ENCODE assay signal across 25 cellular contexts in the genomic region with DNA sequence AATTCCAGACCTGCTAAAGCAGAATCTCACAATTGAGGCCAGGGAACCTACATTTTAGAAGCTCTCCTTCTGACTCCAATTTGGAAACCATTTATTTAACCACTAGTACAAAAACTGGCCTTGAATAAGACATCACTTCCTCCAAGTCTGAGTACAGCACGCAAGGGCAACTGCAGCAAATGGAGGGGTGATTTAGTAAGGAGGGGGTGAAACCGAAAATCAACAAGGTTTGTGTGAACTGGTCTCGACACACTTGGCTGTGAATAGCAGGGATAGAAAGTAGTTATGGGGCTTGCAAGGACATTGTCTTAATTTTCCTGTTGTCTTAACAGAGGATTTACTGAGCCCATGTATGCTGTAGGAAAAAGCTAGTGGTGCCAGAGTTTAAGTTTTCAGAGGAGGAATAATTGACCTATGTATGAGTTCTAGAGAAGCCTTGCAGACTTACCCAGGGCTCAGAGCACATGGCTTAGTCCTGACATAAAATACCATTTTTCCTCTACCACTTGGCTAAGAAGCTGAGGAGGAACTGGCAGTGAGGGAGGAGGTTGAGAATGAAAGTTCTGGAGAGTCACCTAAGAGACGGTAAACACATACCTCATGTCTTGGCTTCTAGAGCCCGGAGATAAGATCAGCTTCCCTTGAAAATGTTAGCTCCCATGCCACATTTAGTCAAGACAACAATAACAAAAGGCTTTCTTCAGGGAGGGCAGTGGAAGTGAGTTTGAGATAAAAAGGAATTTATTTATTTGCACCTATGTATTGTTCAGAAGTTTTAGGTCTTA.
A peak's percentile ranks its signal among the peaks of the same experiment; 100 is the strongest.
DNase-seq lines count a peak whose midpoint lies in the region; ATAC-seq and TF ChIP-seq lines count a peak whose summit lies in the region.
"Had no signal": no experiment of that assay in that cellular context is flagged by ENCODE, and none has a peak within 500 bp of the region (broad histone marks: within the 10 kb centered on the region; RNA-seq: fewer than 3 reads in every experiment).

No MANE protein-coding gene starts in this region.

- no peaks in the 10 kb centered on the region for H4K20me1 ChIP-seq in KMS-11 (ENCODE audit: insufficient read depth)

- ATAC-seq in lung (ENCODE audit: insufficient read depth, low FRiP score) = peak; percentile 27
- ATAC-seq: activated T-cell treated with anti-CD3 and anti-CD28 coated beads, Interleukin-2, amount 50 U/mL, for 4 hours; natural killer cell treated with Interleukin-12 subunit alpha and Interleukin-12 subunit beta and Interleukin-15 and Interleukin-18, amount 100 ng/mL, for 72 hours; sciatic nerve had no signal

- H3K9me3 ChIP-seq in lung (ENCODE audit: control insufficient read depth in 2 of 2, insufficient read depth in 1 of 2, low read length in 1 of 2) (no peaks in the 10 kb centered on the region), sigmoid colon (no peaks in the 10 kb centered on the region)
- H3K9me3 ChIP-seq: MG63 had no signal

- intact Hi-C loops in sigmoid colon (cut with DNase I) = no loop called here

- no peak for TF ChIP-seq CTCF in C4-2B (conservative IDR thresholded peaks at IDR 0.05)
- no peak for TF ChIP-seq CTCF in KMS-11 (conservative IDR thresholded peaks at IDR 0.05; ENCODE audit: low read depth, low read length)
- no peak for TF ChIP-seq CTCF in cardiac fibroblast (IDR thresholded peaks at IDR 0.05; ENCODE audit: low read depth, low read length)
- no peak for TF ChIP-seq CTCF in lung (IDR thresholded peaks at IDR 0.05; ENCODE audit: control extremely low read depth, extremely low read depth)
- no peak for TF ChIP-seq CTCF in sigmoid colon (IDR thresholded peaks at IDR 0.05)

- no peak overlapping the region for H2AFZ ChIP-seq in KMS-11 (ENCODE audit: low read depth)

- TF ChIP-seq POLR2A in sigmoid colon (IDR thresholded peaks at IDR 0.05) = no peak

- no peak overlapping the region for H3K4me2 ChIP-seq in KMS-11

- DNase-seq in cardiac fibroblast (ENCODE audit: low read depth in 2 of 2) (peak; percentile 6 to 36), lung (ENCODE audit: low spot score) (no peak), sigmoid colon (no peak), cerebellum (ENCODE audit: low spot score) (no peak), AG20443 (ENCODE audit: low spot score) (no peak)
- DNase-seq in NK-92 treated with Interleukin-12 subunit alpha and Interleukin-12 subunit beta, amount 100 ng/mL, for 24 hours (lab: John Stamatoyannopoulos, UW) = no peak
- DNase-seq: ACHN; activated CD4-positive, CD25-positive, alpha-beta regulatory T cell treated with anti-CD3 and anti-CD28 coated beads, Interleukin-2, amount 50 U/mL, for 72 hours; activated CD8-positive, alpha-beta memory T cell treated with anti-CD3 and anti-CD28 coated beads for 24 hours; activated naive CD4-positive, alpha-beta T cell treated with Interleukin-2 at 50 U/mL for 16 hours; activated T-cell treated with anti-CD3 and anti-CD28 coated beads, Interleukin-2, amount 50 U/mL, for 4 hours; amygdala; C1 segment of cervical spinal cord; EL; erythroblast; kidney glomerular epithelial cell; mesenchymal stem cell; MG63; NCI-H1436; NCI-H510A; stimulated activated CD8-positive, alpha-beta memory T cell treated with anti-CD3 and anti-CD28 coated beads, Interleukin-4, amount 100 ng/mL, for 48 hours had no signal

- no peak overlapping the region for H3K9ac ChIP-seq in KMS-11

- H3K36me3 ChIP-seq in KMS-11 (ENCODE audit: insufficient read depth) = no peaks in the 10 kb centered on the region
- no peaks in the 10 kb centered on the region for H3K36me3 ChIP-seq in lung (ENCODE audit: control insufficient read depth in 2 of 2, insufficient read depth in 2 of 2, low read length in 2 of 2)
- no peaks in the 10 kb centered on the region for H3K36me3 ChIP-seq in sigmoid colon
- H3K36me3 ChIP-seq: MG63 had no signal

- H3K27me3 ChIP-seq in KMS-11 (ENCODE audit: insufficient read depth, low read depth) (no peaks in the 10 kb centered on the region), lung (ENCODE audit: control insufficient read depth, insufficient read depth) (no peaks in the 10 kb centered on the region), sigmoid colon (no peaks in the 10 kb centered on the region)
- H3K27me3 ChIP-seq: MG63 had no signal

- peak overlapping the region; percentile 52; the same call in 1 of the 2 replicates for H3K27ac ChIP-seq in C4-2B
- H3K27ac ChIP-seq in KMS-11 = peak overlapping the region; percentile 29; the same call in 1 of the 2 replicates
- H3K27ac ChIP-seq in lung (ENCODE audit: low read depth in 1 of 2, low read length in 1 of 2) = no peak overlapping the region
- H3K27ac ChIP-seq in sigmoid colon = no peak overlapping the region

- H3K4me1 ChIP-seq in KMS-11 (ENCODE audit: low read depth, poor library complexity, severe bottlenecking) (no peaks in the 10 kb centered on the region), lung (ENCODE audit: control insufficient read depth in 2 of 2, insufficient read depth in 2 of 2, low read length in 2 of 2) (peaks cover 0 to 2% of the 10 kb centered on the region in 2 donors), sigmoid colon (peaks cover 0 to 13% (median 6%) of the 10 kb centered on the region in 4 donors)

- H3K4me3 ChIP-seq in KMS-11 (IDR thresholded peaks at IDR 0.05; ENCODE audit: insufficient read depth, low read depth, low read length) (no peak overlapping the region), cardiac fibroblast (replicated peaks in 1 of 2; ENCODE audit: low read depth in 2 of 2, low read length in 2 of 2) (no peak overlapping the region), lung (no peak overlapping the region), sigmoid colon (no peak overlapping the region)
- H3K4me3 ChIP-seq: MG63 had no signal

- 63 to 83% methylated on average over 5 of the region's 5 CpGs for WGBS in lung, 2 donors
- 91 to 92% methylated on average over 5 of the region's 5 CpGs for WGBS in sigmoid colon, 2 donors

- H3K79me2 ChIP-seq in KMS-11 (ENCODE audit: insufficient read depth, low read depth) = no peaks in the 10 kb centered on the region

- no peak for TF ChIP-seq EP300 in sigmoid colon (IDR thresholded peaks at IDR 0.05)

Comparison
In these comparisons a context has a peak if more than half of its experiments do, and no peak if none do; other contexts are left out.
1. H3K27ac ChIP-seq: peak in C4-2B (single experiment) and KMS-11 (single experiment); none in lung (0 of 2) and sigmoid colon (0 of 4).
2. DNase-seq: peak in cardiac fibroblast (2 of 2); none in lung (single experiment), NK-92 treated with Interleukin-12 subunit alpha and Interleukin-12 subunit beta, amount 100 ng/mL, for 24 hours (single experiment), sigmoid colon (single experiment), cerebellum (single experiment) and AG20443 (single experiment).